1 cellular context compared by ENCODE assay signal in genomic region chr1:38622197-38622596, GRCh38.
TF ChIP-seq lines count a peak whose summit lies in the region.

No MANE protein-coding gene starts in this region.

TF ChIP-seq in HepG2, 621 proteins besides CTCF, POLR2A, EP300 and RAD21:
- TF ChIP-seq ATF7 (IDR thresholded peaks at IDR 0.05) (peak; percentile 12; the same call in 1 of the 2 replicates), ATF7 (CRISPR knock-in tag; IDR thresholded peaks at IDR 0.05) (no peak), CREB1 (IDR thresholded peaks at IDR 0.05) (peak; percentile 38), CREB1 (CRISPR knock-in tag; IDR thresholded peaks at IDR 0.05) (no peak), KDM2A (CRISPR knock-in tag; IDR thresholded peaks at IDR 0.05; ENCODE audit: borderline replicate concordance, low read depth) (no peak)
